ENCODE assay signal across 8 cellular contexts in the genomic region with DNA sequence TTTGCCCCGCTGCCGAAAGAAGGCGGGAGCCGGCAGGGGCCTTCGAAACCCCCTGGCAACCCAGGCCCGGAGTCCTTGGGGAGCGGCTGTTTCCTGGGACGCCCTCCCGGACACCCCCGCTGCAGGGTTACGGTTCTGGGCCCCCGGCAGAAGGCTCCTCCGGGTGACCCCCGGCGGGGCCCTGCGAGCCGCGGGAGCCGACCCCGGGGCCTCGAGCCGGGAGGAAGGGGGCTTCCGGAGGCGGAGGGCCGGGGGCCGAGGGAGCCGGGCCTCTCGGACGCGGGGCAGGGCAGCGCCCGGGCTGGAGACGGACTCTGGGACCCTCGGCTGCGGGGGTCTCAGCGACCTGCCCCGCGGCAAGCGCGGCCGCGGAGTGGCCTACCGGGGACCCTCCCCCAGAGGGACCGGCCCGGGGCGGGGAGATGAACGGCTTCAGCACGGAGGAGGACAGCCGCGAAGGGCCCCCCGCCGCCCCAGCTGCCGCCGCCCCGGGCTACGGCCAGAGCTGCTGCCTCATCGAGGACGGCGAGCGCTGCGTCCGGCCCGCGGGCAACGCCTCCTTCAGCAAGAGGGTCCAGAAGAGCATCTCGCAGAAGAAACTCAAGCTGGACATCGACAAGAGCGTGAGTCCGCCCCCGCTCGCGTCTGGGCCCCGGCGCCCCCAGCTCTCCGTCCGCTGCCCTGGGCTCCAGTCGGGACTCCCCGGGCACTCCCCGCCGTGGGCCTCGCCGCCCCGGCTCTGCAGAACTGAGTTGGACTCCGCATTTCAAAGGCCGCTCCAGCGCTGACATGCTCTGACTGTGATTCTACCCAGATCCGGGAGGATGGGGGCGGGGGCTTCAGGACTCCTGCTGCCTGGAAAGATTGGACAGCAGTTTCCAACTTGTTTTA. TPM values are rescaled to one million over a fixed set of nuclear protein-coding genes. Genes with fewer than 3 reads are reported as not detected.
DNase-seq lines count a peak whose midpoint lies in the region; ATAC-seq and TF ChIP-seq lines count a peak whose summit lies in the region.

No MANE protein-coding gene starts in this region.

- TF ChIP-seq POLR2A in adrenal gland (IDR thresholded peaks at IDR 0.05) = peak in 1 of 2 donors; percentile 31

- H3K9me3 ChIP-seq in SJSA1 (replicated peaks) (no peaks in the 10 kb centered on the region; the same call in 1 of the 2 replicates), adrenal gland (replicated peaks in 1 of 3) (no peaks in the 10 kb centered on the region)

- H3K36me3 ChIP-seq in SJSA1 (peaks cover 34% of the 10 kb centered on the region), adrenal gland (replicated peaks in 1 of 2) (peaks cover 0 to 8% of the 10 kb centered on the region in 2 donors)

- peak; percentile 26 for ATAC-seq in HG03025 (IDR thresholded peaks at IDR 0.05; ENCODE audit: low FRiP score, unreplicated experiment)
- peak; percentile 35 to 47 for ATAC-seq in left cardiac atrium

- WGBS in adrenal gland, 4 donors = 0% methylated on average over 5 to 88 of the region's 88 CpGs

- TF ChIP-seq CTCF in adrenal gland (IDR thresholded peaks at IDR 0.05) = no peak

- H3K4me1 ChIP-seq in SJSA1 (replicated peaks) (peaks cover 25% of the 10 kb centered on the region), adrenal gland (replicated peaks in 1 of 2) (peaks cover 3 to 34% of the 10 kb centered on the region in 2 donors)

- H3K27me3 ChIP-seq in SJSA1 (replicated peaks) = no peaks in the 10 kb centered on the region
- H3K27me3 ChIP-seq in adrenal gland = no peaks in the 10 kb centered on the region

- DNase-seq in NCI-H82 (lab: John Stamatoyannopoulos, UW) = peak; percentile 52
- DNase-seq in NCI-H82 treated with DMSO at 0.1 percent for 48 hours (lab: John Stamatoyannopoulos, UW; ENCODE audit: unreplicated experiment) = no peak
- peak; percentile 74 to 76 for DNase-seq in SJSA1 (ENCODE audit: low read depth in 1 of 2, low spot score in 2 of 2)
- DNase-seq in adrenal gland = peak; percentile 49 to 81 (median 72)
- peak; percentile 72 for DNase-seq in left cardiac atrium
- DNase-seq in posterior cingulate gyrus = peak; percentile 30 to 93 (median 56)
- no peak for DNase-seq in NCI-H1048 (lab: John Stamatoyannopoulos, UW)

- intact Hi-C loops in adrenal gland (cut with DNase I) (no loop called here), left cardiac atrium (cut with DNase I) (no loop called here), posterior cingulate gyrus (cut with DNase I) (no loop called here)

- H3K4me3 ChIP-seq in SJSA1 (peak overlapping the region; percentile 85), adrenal gland (peak overlapping the region; percentile 37 to 85 (median 80))

- H3K27ac ChIP-seq in SJSA1 (peak overlapping the region; percentile 37; the same call in 1 of the 2 replicates), adrenal gland (peak overlapping the region in 4 of 5 donors; percentile 58 to 82 (median 67))

RNA-seq across cellular contexts. Expression of gene SAP30L, which starts 0.6 kb away (rescaled TPM):
- total RNA-seq in SJSA1 (2014; rRNA removed; shearing (Covaris generic)) = 24.5 and 36.7 TPM in 2 replicates
- total RNA-seq in adrenal gland (10 to 100 TPM; 22.5 to 42.2 (median 35.8) TPM), left cardiac atrium (10 to 100 TPM; 32.1 to 33.8 TPM)
- polyA plus RNA-seq in adrenal gland = 10 to 100 TPM; 36.2 to 65.1 (median 44.8) TPM

RNA-seq across cellular contexts. Expression of gene HAND1, which starts 31.6 kb away (rescaled TPM):
- total RNA-seq in SJSA1 (2014; rRNA removed; shearing (Covaris generic)) = not detected in 2 replicates
- total RNA-seq in adrenal gland (1 to 10 TPM in 3 of 8 donors, not detected in 5; 3.8 to 6.8 (median 5.6) TPM), left cardiac atrium (1 to 10 TPM; 4.7 to 5.2 TPM)
- polyA plus RNA-seq in adrenal gland = 1 to 10 TPM; 1.3 to 2.4 (median 1.4) TPM

Comparison
In these comparisons a context has a peak if more than half of its experiments do, and no peak if none do; other contexts are left out.
1. DNase-seq: peak in NCI-H82 (single experiment), SJSA1 (2 of 2), adrenal gland (7 of 7), left cardiac atrium (single experiment) and posterior cingulate gyrus (10 of 10); none in NCI-H82 treated with DMSO at 0.1 percent for 48 hours (single experiment) and NCI-H1048 (single experiment).